ENCODE assay signal across 19 cellular contexts in the genomic region with DNA sequence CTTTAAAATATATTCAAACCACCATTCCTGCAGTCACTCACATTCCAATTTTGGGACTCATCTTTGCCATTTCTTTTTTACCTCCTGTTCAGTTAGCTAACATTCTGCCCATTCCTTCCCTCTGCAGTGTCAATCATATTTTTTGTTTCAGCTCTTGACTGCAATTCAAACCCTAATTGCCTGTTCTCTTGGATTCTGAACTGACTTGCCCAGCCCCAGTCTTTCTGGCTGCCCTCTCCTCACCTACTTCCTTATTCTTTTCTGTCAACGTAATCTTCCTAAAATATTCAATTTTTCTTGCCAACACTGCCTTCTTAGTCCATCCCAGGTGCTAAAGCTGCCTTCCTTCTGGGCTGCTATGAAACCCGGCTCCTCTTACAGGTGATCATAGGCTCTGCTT. TPM values are rescaled to one million over a fixed set of nuclear protein-coding genes. Genes with fewer than 3 reads are reported as not detected.
DNase-seq lines count a peak whose midpoint lies in the region; ATAC-seq and TF ChIP-seq lines count a peak whose summit lies in the region.
"Had no signal": no experiment of that assay in that cellular context is flagged by ENCODE, and none has a peak within 500 bp of the region (broad histone marks: within the 10 kb centered on the region; RNA-seq: fewer than 3 reads in every experiment).

No MANE protein-coding gene starts in this region.

- H2AFZ ChIP-seq in OCI-LY3 (ENCODE audit: low read depth, low read length) = no peak overlapping the region

- H3K4me1 Mint-ChIP-seq in stimulated activated naive CD8-positive, alpha-beta T cell treated with anti-CD3 and anti-CD28 coated beads, Interleukin-15, amount 100 ng/mL, for 72 hours = peaks cover 81% of the 10 kb centered on the region

- H3K79me2 ChIP-seq in OCI-LY3 (ENCODE audit: low read length) = peaks cover 94% of the 10 kb centered on the region

- H4K20me1 ChIP-seq in OCI-LY3 (ENCODE audit: insufficient read depth, low read length) = peaks cover 58% of the 10 kb centered on the region

- H3K9me3 ChIP-seq in heart right ventricle = no peaks in the 10 kb centered on the region
- H3K9me3 ChIP-seq in OCI-LY3 (ENCODE audit: insufficient read depth, low read length) = no peaks in the 10 kb centered on the region
- H3K9me3 ChIP-seq in testis = no peaks in the 10 kb centered on the region
- H3K9me3 ChIP-seq: HAP-1, suprapubic skin had no signal

- H3K27ac ChIP-seq in heart right ventricle = no peak overlapping the region
- H3K27ac ChIP-seq in OCI-LY3 (ENCODE audit: low read length) = peak overlapping the region; percentile 12; the same call in 1 of the 2 replicates
- H3K27ac ChIP-seq in testis = no peak overlapping the region
- H3K27ac ChIP-seq: suprapubic skin, WERI-Rb-1 had no signal

- H3K4me2 ChIP-seq in OCI-LY3 (ENCODE audit: low read length) = peak overlapping the region; percentile 33

- DNase-seq in Right ventricle myocardium superior (no peak), heart right ventricle (no peak), testis (no peak)
- no peak for DNase-seq in stimulated activated naive CD8-positive, alpha-beta T cell treated with anti-CD3 and anti-CD28 coated beads, Interleukin-15, amount 100 ng/mL, for 72 hours
- no peak for DNase-seq in stimulated activated naive CD4-positive, alpha-beta T cell treated with Interleukin-2 at 50 U/mL for 16 hours (lab: John Stamatoyannopoulos, UW)
- DNase-seq: activated gamma-delta T cell treated with Interleukin-2 at 50 U/mL for 16 hours, islet precursor cell, mesendoderm, NCI-H1092, NCI-H2081 treated with DMSO at 0.1 percent for 48 hours, NCI-H526, PC-3, WERI-Rb-1 had no signal

- no peak overlapping the region for H3K9ac ChIP-seq in OCI-LY3 (ENCODE audit: low read length)

- ATAC-seq in Right ventricle myocardium superior (ENCODE audit: poor library complexity) (peak; percentile 27), heart right ventricle (no peak), esophagus mucosa (peak; percentile 47), HG02571 (IDR thresholded peaks at IDR 0.05; ENCODE audit: unreplicated experiment) (no peak)
- ATAC-seq in stimulated activated naive CD8-positive, alpha-beta T cell treated with anti-CD3 and anti-CD28 coated beads, Interleukin-15, amount 100 ng/mL, for 72 hours = no peak
- ATAC-seq: PC-3 had no signal

- H3K9me3 Mint-ChIP-seq in stimulated activated naive CD8-positive, alpha-beta T cell treated with anti-CD3 and anti-CD28 coated beads, Interleukin-15, amount 100 ng/mL, for 72 hours = no peaks in the 10 kb centered on the region
- H3K9me3 Mint-ChIP-seq: dendritic cell treated with granulocyte-macrophage colony-stimulating factor and Interleukin-4, amounts not matched to agents 40 ng/mL and 50 ng/mL, for 4 days had no signal

- no peak for TF ChIP-seq POLR2A in testis (IDR thresholded peaks at IDR 0.05)

- peak overlapping the region; percentile 11 to 54 for H3K4me3 Mint-ChIP-seq in stimulated activated naive CD8-positive, alpha-beta T cell treated with anti-CD3 and anti-CD28 coated beads, Interleukin-15, amount 100 ng/mL, for 72 hours
- H3K4me3 Mint-ChIP-seq: dendritic cell treated with granulocyte-macrophage colony-stimulating factor and Interleukin-4, amounts not matched to agents 40 ng/mL and 50 ng/mL, for 4 days had no signal

- H3K4me1 ChIP-seq in heart right ventricle (peaks cover 0 to 19% (median 0%) of the 10 kb centered on the region in 9 donors), OCI-LY3 (ENCODE audit: low read length) (peaks cover 78% of the 10 kb centered on the region), testis (peaks cover 49% of the 10 kb centered on the region)

- 91 to 96% methylated on average over 2 of the region's 2 CpGs for WGBS in heart right ventricle, 2 donors
- WGBS in testis, 2 donors = 73 to 78% methylated on average over 2 of the region's 2 CpGs

- intact Hi-C loops in Right ventricle myocardium superior (cut with DNase I) (no loop called here), heart right ventricle (cut with DNase I) (loop anchor here in 1 of 10 donors (10.0 kb wide), 1 partner anchor 49 kb away; no protein-coding TSS in a partner anchor), testis (cut with DNase I; ENCODE audit: low total_unique reads) (no loop called here)

- H3K27ac Mint-ChIP-seq in stimulated activated naive CD8-positive, alpha-beta T cell treated with anti-CD3 and anti-CD28 coated beads, Interleukin-15, amount 100 ng/mL, for 72 hours = peak overlapping the region in 1 of 2 donors; percentile 67
- H3K27ac Mint-ChIP-seq: dendritic cell treated with granulocyte-macrophage colony-stimulating factor and Interleukin-4, amounts not matched to agents 40 ng/mL and 50 ng/mL, for 4 days had no signal

- H3K4me3 ChIP-seq in heart right ventricle (no peak overlapping the region), OCI-LY3 (ENCODE audit: low read length) (no peak overlapping the region), testis (no peak overlapping the region)
- H3K4me3 ChIP-seq: HAP-1, suprapubic skin had no signal

- TF ChIP-seq CTCF in heart right ventricle (IDR thresholded peaks at IDR 0.05) = no peak
- TF ChIP-seq CTCF in OCI-LY3 (IDR thresholded peaks at IDR 0.05; ENCODE audit: low read depth, low read length) = no peak
- TF ChIP-seq CTCF in testis (IDR thresholded peaks at IDR 0.05) = no peak

- H3K27me3 ChIP-seq in heart right ventricle (no peaks in the 10 kb centered on the region), OCI-LY3 (ENCODE audit: low read depth, low read length) (no peaks in the 10 kb centered on the region), testis (no peaks in the 10 kb centered on the region)
- H3K27me3 ChIP-seq: suprapubic skin had no signal

- no peaks in the 10 kb centered on the region for H3K27me3 Mint-ChIP-seq in stimulated activated naive CD8-positive, alpha-beta T cell treated with anti-CD3 and anti-CD28 coated beads, Interleukin-15, amount 100 ng/mL, for 72 hours
- H3K27me3 Mint-ChIP-seq: dendritic cell treated with granulocyte-macrophage colony-stimulating factor and Interleukin-4, amounts not matched to agents 40 ng/mL and 50 ng/mL, for 4 days had no signal

- H3K36me3 ChIP-seq in heart right ventricle = no peaks in the 10 kb centered on the region
- H3K36me3 ChIP-seq in OCI-LY3 (replicated peaks; ENCODE audit: low read depth, low read length) = peaks cover 6% of the 10 kb centered on the region
- no peaks in the 10 kb centered on the region for H3K36me3 ChIP-seq in testis (ENCODE audit: low read depth, missing control alignments)
- H3K36me3 ChIP-seq: HAP-1, suprapubic skin, WERI-Rb-1 had no signal

RNA-seq across cellular contexts. Expression of gene PRDM2, which starts 6.1 kb away (rescaled TPM):
- 32.9 TPM for total RNA-seq in Right ventricle myocardium superior
- 10 to 100 TPM; 37.5 to 57.3 (median 43.1) TPM for total RNA-seq in heart right ventricle
- 10 to 100 TPM; 10.3 to 26.3 TPM for polyA plus RNA-seq in heart right ventricle
- total RNA-seq in esophagus mucosa = 24.7 TPM
- total RNA-seq in testis = 10 to 100 TPM; 55.5 to 75.1 TPM
- 43.5 TPM for polyA plus RNA-seq in testis (ENCODE audit: insufficient read depth, low read depth, low replicate concordance)

Comparison
In these comparisons a context has a peak if more than half of its experiments do, and no peak if none do; other contexts are left out.
1. ATAC-seq: peak in Right ventricle myocardium superior (single experiment) and esophagus mucosa (single experiment); none in heart right ventricle (0 of 8), stimulated activated naive CD8-positive, alpha-beta T cell treated with anti-CD3 and anti-CD28 coated beads, Interleukin-15, amount 100 ng/mL, for 72 hours (single experiment) and HG02571 (single experiment).